ENCODE assay signal across 14 cellular contexts in genomic region chr14:59882957-59883356, GRCh38. TPM values are rescaled to one million over a fixed set of nuclear protein-coding genes. Genes with fewer than 3 reads are reported as not detected.
A peak's percentile ranks its signal among the peaks of the same experiment; 100 is the strongest.
DNase-seq lines count a peak whose midpoint lies in the region; ATAC-seq and TF ChIP-seq lines count a peak whose summit lies in the region.
"Had no signal": no experiment of that assay in that cellular context is flagged by ENCODE, and none has a peak within 500 bp of the region (broad histone marks: within the 10 kb centered on the region; RNA-seq: fewer than 3 reads in every experiment).

No MANE protein-coding gene starts in this region.

- CTCF ChIA-PET in PC-3 (lab: Charles Lee), result no interaction called here

- no peaks in the 10 kb centered on the region for H3K4me1 ChIP-seq in PC-3 (ENCODE audit: insufficient read depth, low read length)
- H3K4me1 ChIP-seq: SJCRH30, thyroid gland had no signal

- POLR2A ChIA-PET in PC-3 (lab: Charles Lee; ENCODE audit: unreplicated experiment), result no interaction called here

- H3K4me2 ChIP-seq in PC-3 (ENCODE audit: low read length), result no peak overlapping the region

- H3K36me3 ChIP-seq in PC-3 (ENCODE audit: low read depth, low read length), result no peaks in the 10 kb centered on the region
- H3K36me3 ChIP-seq: SJCRH30, thyroid gland had no signal

- H3K9me2 ChIP-seq in PC-3 (replicated peaks; ENCODE audit: low read length), result no peaks in the 10 kb centered on the region

- H3K27ac ChIP-seq in PC-3 (ENCODE audit: low read length), result no peak overlapping the region
- H3K27ac ChIP-seq: SJCRH30, thyroid gland had no signal

- ATAC-seq in GM18502 (IDR thresholded peaks at IDR 0.05; ENCODE audit: poor library complexity, unreplicated experiment) (peak; percentile 50), PC-3 (peak; percentile 80), GM19397 (IDR thresholded peaks at IDR 0.05; ENCODE audit: unreplicated experiment) (no peak), GM18873 (IDR thresholded peaks at IDR 0.05; ENCODE audit: low FRiP score, unreplicated experiment) (no peak), HG03039 (IDR thresholded peaks at IDR 0.05; ENCODE audit: unreplicated experiment) (no peak)
- ATAC-seq in activated CD4-positive, CD25-positive, alpha-beta regulatory T cell treated with anti-CD3 and anti-CD28 coated beads, Interleukin-2, amount 50 U/mL, for 24 hours, result no peak

- intact Hi-C loops in PC-3 (cut with micrococcal nuclease), result no loop called here

- no peaks in the 10 kb centered on the region for H3K79me2 ChIP-seq in PC-3 (ENCODE audit: low read length)

- TF ChIP-seq CTCF in PC-3 (conservative IDR thresholded peaks at IDR 0.05; ENCODE audit: low read depth, low read length) (peak; percentile 88), fibroblast of pulmonary artery (IDR thresholded peaks at IDR 0.05; ENCODE audit: low read length, missing control alignments) (peak; percentile 46)

- no peak overlapping the region for H2AFZ ChIP-seq in PC-3 (ENCODE audit: low read length)

- no peaks in the 10 kb centered on the region for H4K20me1 ChIP-seq in PC-3 (ENCODE audit: low read length)

- peaks cover 50% of the 10 kb centered on the region for H3K27me3 ChIP-seq in PC-3 (ENCODE audit: low read length)
- H3K27me3 ChIP-seq: SJCRH30, thyroid gland had no signal

- DNase-seq in AG08396 (ENCODE audit: low spot score) (peak; percentile 16), PC-3 (peak; percentile 58), fibroblast of pulmonary artery (ENCODE audit: low read depth) (peak; percentile 3)
- DNase-seq: caudate nucleus, naive B cell, thyroid gland had no signal

- no peaks in the 10 kb centered on the region for H3F3A ChIP-seq in PC-3 (ENCODE audit: low read length, unreplicated experiment)

- BruUV-seq in PC-3 (replicated peaks; lab: Mats Ljungman, UMichigan), result no TSS peak

- H3K9me3 ChIP-seq in PC-3 (ENCODE audit: low read length), result no peaks in the 10 kb centered on the region
- H3K9me3 ChIP-seq: SJCRH30, thyroid gland had no signal

- H3K4me3 ChIP-seq in PC-3 (ENCODE audit: low read length), result no peak overlapping the region
- no peak overlapping the region for H3K4me3 ChIP-seq in fibroblast of pulmonary artery (replicated peaks; ENCODE audit: low read depth, low read length)
- H3K4me3 ChIP-seq: SJCRH30, thyroid gland had no signal

- H3K9ac ChIP-seq in PC-3 (ENCODE audit: low read length), result no peak overlapping the region

RNA-seq across cellular contexts. Expression of gene RTN1, which starts 12.4 kb away (rescaled TPM):
- 0.40 TPM in 1 of 2 replicates, not detected in the other for total RNA-seq in PC-3 (2014; rRNA removed)
- total RNA-seq: M059J had no signal

RNA-seq across cellular contexts. Expression of gene LRRC9, which starts 37.0 kb away (rescaled TPM):
- total RNA-seq in PC-3 (2014; rRNA removed), result not detected in 2 replicates
- total RNA-seq: Daoy, M059J, SJCRH30 had no signal

Comparison
In these comparisons a context has a peak if more than half of its experiments do, and no peak if none do; other contexts are left out.
1. DNase-seq: peak in every context shown above with its lines; median percentile 58 in PC-3; 16 in AG08396; 3 in fibroblast of pulmonary artery.
2. ATAC-seq: peak in GM18502 (single experiment) and PC-3 (single experiment); none in GM19397 (single experiment), GM18873 (single experiment), HG03039 (single experiment) and activated CD4-positive, CD25-positive, alpha-beta regulatory T cell treated with anti-CD3 and anti-CD28 coated beads, Interleukin-2, amount 50 U/mL, for 24 hours (0 of 2).